13 cellular contexts compared by ENCODE assay signal in the genomic region with DNA sequence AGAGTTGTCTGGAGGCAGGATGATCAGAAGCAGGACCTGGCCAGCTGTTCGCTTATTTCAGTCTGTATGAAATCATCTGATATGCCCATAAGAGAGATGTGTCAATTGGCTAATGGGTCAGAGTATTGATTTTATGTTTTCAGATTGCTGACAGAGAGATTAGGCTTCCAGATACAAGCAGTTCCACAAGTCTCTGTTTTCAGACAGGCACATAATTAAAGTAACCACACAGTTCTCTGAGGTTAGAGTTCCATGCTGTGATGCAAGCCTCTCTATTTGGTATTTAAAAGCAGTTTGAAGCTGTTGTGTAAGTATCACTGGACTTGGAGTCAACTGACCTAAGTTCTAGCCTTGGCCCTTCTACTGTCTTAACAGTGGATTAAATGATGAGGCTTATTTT. TPM values are rescaled to one million over a fixed set of nuclear protein-coding genes. Genes with fewer than 3 reads are reported as not detected.
DNase-seq lines count a peak whose midpoint lies in the region; ATAC-seq, FAIRE-seq and TF ChIP-seq lines count a peak whose summit lies in the region.
"Had no signal": no experiment of that assay in that cellular context is flagged by ENCODE, and none has a peak within 500 bp of the region (broad histone marks: within the 10 kb centered on the region; RNA-seq: fewer than 3 reads in every experiment).

No MANE protein-coding gene starts in this region.

- POLR2A ChIA-PET in AG04449 (lab: Yijun Ruan, JAX) (no interaction called here), HEK293 (lab: Yijun Ruan, JAX) (no interaction called here)
- POLR2A ChIA-PET in CD8-positive, alpha-beta T cell (lab: Charles Lee), result interaction anchor here (1.3 kb wide), 1 partner anchor 10 kb away, joined by 3 read pairs; no protein-coding TSS in a partner anchor

- H3K27ac ChIP-seq in HEK293 (ENCODE audit: extremely low read depth, low read depth, low read length) (no peak overlapping the region), aorta (ENCODE audit: low read depth in 1 of 2, low read length in 2 of 2) (no peak overlapping the region)
- no peak overlapping the region for H3K27ac ChIP-seq in CD8-positive, alpha-beta T cell (ENCODE audit: low read depth, low read length)
- H3K27ac ChIP-seq: PC-9 had no signal

- DNase-seq in AG04449 (ENCODE audit: low read depth, low spot score) (peak; percentile 37), SK-N-DZ (ENCODE audit: low spot score) (peak; percentile 86), HK-2 (ENCODE audit: unreplicated experiment) (no peak), aorta (no peak)
- DNase-seq in stimulated activated CD4-positive, alpha-beta T cell treated with anti-CD3 and anti-CD28 coated beads, Interleukin-15, amount 100 ng/mL, for 24 hours, result no peak
- DNase-seq in CD8-positive, alpha-beta T cell, result no peak
- DNase-seq: activated naive CD4-positive, alpha-beta T cell treated with anti-CD3 and anti-CD28 coated beads, Interleukin-2, amount 50 U/mL, for 16 hours; PC-9; T-helper 9 cell had no signal

- H3K4me1 ChIP-seq in HEK293 (ENCODE audit: control insufficient read depth, insufficient read depth, low read length) (no peaks in the 10 kb centered on the region), aorta (ENCODE audit: control insufficient read depth in 1 of 2, insufficient read depth in 2 of 2, low read length in 2 of 2) (no peaks in the 10 kb centered on the region)
- no peaks in the 10 kb centered on the region for H3K4me1 ChIP-seq in CD8-positive, alpha-beta T cell (ENCODE audit: insufficient read depth, low read length)

- TF ChIP-seq CTCF in AG04449 (IDR thresholded peaks at IDR 0.05; ENCODE audit: insufficient read depth, low read length, missing control alignments) (no peak), HEK293 (tag by site-specific recombination; IDR thresholded peaks at IDR 0.05) (no peak)
- no peak for TF ChIP-seq CTCF in CD8-positive, alpha-beta T cell (IDR thresholded peaks at IDR 0.05)

- no peak overlapping the region for H3K27ac Mint-ChIP-seq in CD8-positive, alpha-beta T cell

- no peak overlapping the region for H3K4me3 Mint-ChIP-seq in CD8-positive, alpha-beta T cell
- H3K4me3 Mint-ChIP-seq: neural crest cell had no signal

- ATAC-seq in aorta (ENCODE audit: low FRiP score), result no peak
- ATAC-seq in CD8-positive, alpha-beta T cell, result no peak

- no peaks in the 10 kb centered on the region for H3K27me3 ChIP-seq in aorta (ENCODE audit: control insufficient read depth in 1 of 2, insufficient read depth in 2 of 2, low read length in 1 of 2)
- H3K27me3 ChIP-seq in CD8-positive, alpha-beta T cell (ENCODE audit: insufficient read depth, low read length), result no peaks in the 10 kb centered on the region

- H3K4me1 Mint-ChIP-seq in CD8-positive, alpha-beta T cell (ENCODE audit: low read depth), result peaks cover 8% of the 10 kb centered on the region
- H3K4me1 Mint-ChIP-seq: neural crest cell had no signal

- CTCF ChIA-PET in AG04449 (lab: Yijun Ruan, JAX), result interaction anchor here (1.1 to 1.9 kb wide), 2 partner anchors 48 to 221 kb away, joined by 3 to 7 read pairs; no protein-coding TSS in a partner anchor
- CTCF ChIA-PET in HEK293 (lab: Yijun Ruan, JAX), result interaction anchor here (1.3 kb wide), 1 partner anchor 8 kb away, joined by 3 read pairs; no protein-coding TSS in a partner anchor
- CTCF ChIA-PET in CD8-positive, alpha-beta T cell (lab: Charles Lee), result interaction anchor here (1.0 kb wide), 1 partner anchor 24 kb away, joined by 4 read pairs; no protein-coding TSS in a partner anchor

- WGBS in aorta, 2 donors, result 97 to 100% methylated on average over 1 of the region's 1 CpG

- H3K36me3 ChIP-seq in HEK293 (ENCODE audit: control insufficient read depth in 2 of 2, insufficient read depth in 1 of 2, low read length in 2 of 2) (peaks cover 3 to 6% of the 10 kb centered on the region in 2 experiments), aorta (ENCODE audit: control insufficient read depth in 1 of 2, insufficient read depth in 2 of 2, low read length in 1 of 2) (peaks cover 1 to 5% of the 10 kb centered on the region in 2 donors)
- peaks cover 9% of the 10 kb centered on the region for H3K36me3 ChIP-seq in CD8-positive, alpha-beta T cell (ENCODE audit: insufficient read depth, low read length)

- H3K9me3 Mint-ChIP-seq in CD8-positive, alpha-beta T cell, result peaks cover under 1% of the 10 kb centered on the region

- no peaks in the 10 kb centered on the region for H3K27me3 Mint-ChIP-seq in CD8-positive, alpha-beta T cell (ENCODE audit: low read depth)

- FAIRE-seq in islet of Langerhans (lab: Jason Lieb, UNC), result peak; percentile 13
- FAIRE-seq: urothelium cell line had no signal

- no peaks in the 10 kb centered on the region for H3K9me3 ChIP-seq in HEK293 (ENCODE audit: control insufficient read depth, insufficient read depth, low read depth, low read length)
- no peaks in the 10 kb centered on the region for H3K9me3 ChIP-seq in aorta (ENCODE audit: control insufficient read depth, low read length)
- no peaks in the 10 kb centered on the region for H3K9me3 ChIP-seq in CD8-positive, alpha-beta T cell (ENCODE audit: low read length)

- H3K4me3 ChIP-seq in AG04449 (ENCODE audit: low read depth, low read length) (no peak overlapping the region), HEK293 (ENCODE audit: low read depth, low read length) (no peak overlapping the region), aorta (ENCODE audit: low read length in 2 of 2) (no peak overlapping the region)
- H3K4me3 ChIP-seq in CD8-positive, alpha-beta T cell (ENCODE audit: low read depth, low read length), result no peak overlapping the region
- H3K4me3 ChIP-seq: PC-9 had no signal

- H3K36me3 Mint-ChIP-seq in CD8-positive, alpha-beta T cell, result peaks cover 59% of the 10 kb centered on the region

- intact Hi-C loops in aorta (cut with DNase I), result loop anchor here in 1 of 2 donors (2.0 kb wide), 1 partner anchor 19 kb away; no protein-coding TSS in a partner anchor
- intact Hi-C loops in CD8-positive, alpha-beta T cell (cut with DNase I, micrococcal nuclease), result no loop called here

TF ChIP-seq in HEK293, 187 proteins besides CTCF, POLR2A, EP300 and RAD21:
- TF ChIP-seq, protein P1, sequence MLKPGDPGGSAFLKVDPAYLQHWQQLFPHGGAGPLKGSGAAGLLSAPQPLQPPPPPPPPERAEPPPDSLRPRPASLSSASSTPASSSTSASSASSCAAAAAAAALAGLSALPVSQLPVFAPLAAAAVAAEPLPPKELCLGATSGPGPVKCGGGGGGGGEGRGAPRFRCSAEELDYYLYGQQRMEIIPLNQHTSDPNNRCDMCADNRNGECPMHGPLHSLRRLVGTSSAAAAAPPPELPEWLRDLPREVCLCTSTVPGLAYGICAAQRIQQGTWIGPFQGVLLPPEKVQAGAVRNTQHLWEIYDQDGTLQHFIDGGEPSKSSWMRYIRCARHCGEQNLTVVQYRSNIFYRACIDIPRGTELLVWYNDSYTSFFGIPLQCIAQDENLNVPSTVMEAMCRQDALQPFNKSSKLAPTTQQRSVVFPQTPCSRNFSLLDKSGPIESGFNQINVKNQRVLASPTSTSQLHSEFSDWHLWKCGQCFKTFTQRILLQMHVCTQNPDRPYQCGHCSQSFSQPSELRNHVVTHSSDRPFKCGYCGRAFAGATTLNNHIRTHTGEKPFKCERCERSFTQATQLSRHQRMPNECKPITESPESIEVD (tag by site-specific recombination; IDR thresholded peaks at IDR 0.05), result 0 out of 2 replicates have a peak, but pooled peaks have one; percentile 15
- TF ChIP-seq ZBTB48 (tag by site-specific recombination; IDR thresholded peaks at IDR 0.05), result no peak
TF ChIP-seq in HEK293: peak in this region for 1.

RNA-seq across cellular contexts. Expression of a gene that starts 50.1 kb away (rescaled TPM):
- polyA plus RNA-seq in SK-N-DZ (2014; cell fraction: cytosol; rRNA removed), result 14.4 and 16.7 TPM in 2 replicates
- 7.1 and 7.8 TPM in 2 replicates for polyA plus RNA-seq in SK-N-DZ (2014; cell fraction: nucleus; rRNA removed)
- total RNA-seq in aorta, result 10 to 100 TPM; 30.4 to 30.5 TPM
- 1 to 10 TPM; 6.1 to 7.0 TPM for polyA plus RNA-seq in aorta
- total RNA-seq in CD8-positive, alpha-beta T cell, result 10 to 100 TPM; 10.5 to 11.6 TPM

Comparison
In these comparisons a context has a peak if more than half of its experiments do, and no peak if none do; other contexts are left out.
1. DNase-seq: peak in AG04449 (single experiment) and SK-N-DZ (single experiment); none in HK-2 (single experiment), aorta (0 of 2), stimulated activated CD4-positive, alpha-beta T cell treated with anti-CD3 and anti-CD28 coated beads, Interleukin-15, amount 100 ng/mL, for 24 hours (single experiment) and CD8-positive, alpha-beta T cell (0 of 7).